14 cellular contexts compared by ENCODE assay signal in genomic region chr16:48445782-48446533, GRCh38.
"Had no signal": no experiment of that assay in that cellular context is flagged by ENCODE, and none has a peak within 500 bp of the region (broad histone marks: within the 10 kb centered on the region; RNA-seq: fewer than 3 reads in every experiment).

No MANE protein-coding gene starts in this region.

- H3K9me3 ChIP-seq: transverse colon had no signal

- ATAC-seq: activated CD4-positive, CD25-positive, alpha-beta regulatory T cell treated with anti-CD3 and anti-CD28 coated beads, Interleukin-2, amount 50 U/mL, for 24 hours; activated naive CD8-positive, alpha-beta T cell treated with anti-CD3 and anti-CD28 coated beads, Interleukin-2, amount 50 U/mL, for 24 hours; esophagus mucosa had no signal

- H3K4me1 ChIP-seq: parathyroid adenoma had no signal

- H3K4me3 ChIP-seq: lung, transverse colon had no signal

- H3K27me3 ChIP-seq: transverse colon had no signal

- H3K36me3 ChIP-seq: transverse colon had no signal

- DNase-seq: activated naive CD4-positive, alpha-beta T cell treated with anti-CD3 and anti-CD28 coated beads for 36 hours; activated naive CD8-positive, alpha-beta T cell treated with anti-CD3 and anti-CD28 coated beads, Interleukin-2, amount 50 U/mL, for 24 hours; glutamatergic neuron; immature natural killer cell; midbrain; stimulated activated CD4-positive, alpha-beta T cell treated with anti-CD3 and anti-CD28 coated beads, Interleukin-15, amount 100 ng/mL, for 24 hours; stimulated activated CD4-positive, alpha-beta T cell treated with anti-CD3 and anti-CD28 coated beads, Interleukin-4, amount 100 ng/mL, for 24 hours; stimulated activated naive CD4-positive, alpha-beta T cell; SW 1271; transverse colon had no signal

- H3K9ac ChIP-seq: parathyroid adenoma had no signal
